Comparison of ENCODE assay signal across 1 cellular context in the genomic region with DNA sequence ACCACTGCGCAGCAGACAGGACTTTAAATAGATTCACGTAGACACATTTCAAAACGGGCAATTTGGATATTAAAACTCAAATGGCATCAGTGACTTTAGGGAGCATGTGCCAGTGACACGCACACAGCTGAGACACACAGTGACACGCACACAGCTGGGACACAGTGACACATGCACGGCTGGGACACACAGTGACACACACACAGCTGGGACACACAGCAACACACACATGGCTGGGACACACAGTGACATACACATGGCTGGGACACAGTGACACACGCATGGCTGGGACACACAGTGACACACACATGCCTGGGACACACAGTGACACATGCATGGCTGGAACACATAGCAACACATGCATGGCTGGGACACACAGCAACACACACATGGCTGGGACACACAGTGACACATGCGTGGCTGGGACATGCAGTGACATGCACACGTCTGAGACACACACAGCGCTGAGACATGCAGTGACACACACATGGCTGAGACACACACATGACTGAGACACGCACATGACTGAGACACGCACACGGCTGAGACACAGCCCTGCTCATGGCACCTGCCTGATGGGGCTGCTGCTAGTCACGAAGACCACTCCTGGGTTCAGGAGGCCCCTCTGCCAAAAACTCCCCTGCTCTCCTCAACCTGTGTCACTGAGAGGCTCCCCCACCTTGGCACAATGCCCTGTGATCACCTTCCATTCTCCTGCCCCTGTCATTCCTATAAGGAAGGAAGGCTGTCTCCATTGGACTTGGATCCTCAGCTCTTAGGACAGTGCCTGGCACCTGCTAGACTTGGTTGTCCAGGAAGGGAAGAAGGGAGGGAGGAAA.
TF ChIP-seq lines count a peak whose summit lies in the region.

No MANE protein-coding gene starts in this region.

TF ChIP-seq in HepG2, 621 proteins besides CTCF, POLR2A, EP300 and RAD21 (continued from another document):
- TF ChIP-seq, protein P1, sequence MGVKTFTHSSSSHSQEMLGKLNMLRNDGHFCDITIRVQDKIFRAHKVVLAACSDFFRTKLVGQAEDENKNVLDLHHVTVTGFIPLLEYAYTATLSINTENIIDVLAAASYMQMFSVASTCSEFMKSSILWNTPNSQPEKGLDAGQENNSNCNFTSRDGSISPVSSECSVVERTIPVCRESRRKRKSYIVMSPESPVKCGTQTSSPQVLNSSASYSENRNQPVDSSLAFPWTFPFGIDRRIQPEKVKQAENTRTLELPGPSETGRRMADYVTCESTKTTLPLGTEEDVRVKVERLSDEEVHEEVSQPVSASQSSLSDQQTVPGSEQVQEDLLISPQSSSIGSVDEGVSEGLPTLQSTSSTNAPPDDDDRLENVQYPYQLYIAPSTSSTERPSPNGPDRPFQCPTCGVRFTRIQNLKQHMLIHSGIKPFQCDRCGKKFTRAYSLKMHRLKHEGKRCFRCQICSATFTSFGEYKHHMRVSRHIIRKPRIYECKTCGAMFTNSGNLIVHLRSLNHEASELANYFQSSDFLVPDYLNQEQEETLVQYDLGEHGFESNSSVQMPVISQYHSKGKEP (CRISPR knock-in tag; IDR thresholded peaks at IDR 0.05): no peak
- no peak for TF ChIP-seq ZNF709 (CRISPR knock-in tag; IDR thresholded peaks at IDR 0.05)
- 0 out of 2 replicates have a peak, but pooled peaks have one; percentile 4 for TF ChIP-seq CREB1 (IDR thresholded peaks at IDR 0.05)
- no peak for TF ChIP-seq CREB1 (CRISPR knock-in tag; IDR thresholded peaks at IDR 0.05)
- TF ChIP-seq, protein P2, sequence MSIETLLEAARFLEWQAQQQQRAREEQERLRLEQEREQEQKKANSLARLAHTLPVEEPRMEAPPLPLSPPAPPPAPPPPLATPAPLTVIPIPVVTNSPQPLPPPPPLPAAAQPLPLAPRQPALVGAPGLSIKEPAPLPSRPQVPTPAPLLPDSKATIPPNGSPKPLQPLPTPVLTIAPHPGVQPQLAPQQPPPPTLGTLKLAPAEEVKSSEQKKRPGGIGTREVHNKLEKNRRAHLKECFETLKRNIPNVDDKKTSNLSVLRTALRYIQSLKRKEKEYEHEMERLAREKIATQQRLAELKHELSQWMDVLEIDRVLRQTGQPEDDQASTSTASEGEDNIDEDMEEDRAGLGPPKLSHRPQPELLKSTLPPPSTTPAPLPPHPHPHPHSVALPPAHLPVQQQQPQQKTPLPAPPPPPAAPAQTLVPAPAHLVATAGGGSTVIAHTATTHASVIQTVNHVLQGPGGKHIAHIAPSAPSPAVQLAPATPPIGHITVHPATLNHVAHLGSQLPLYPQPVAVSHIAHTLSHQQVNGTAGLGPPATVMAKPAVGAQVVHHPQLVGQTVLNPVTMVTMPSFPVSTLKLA (IDR thresholded peaks at IDR 0.05): peak; percentile 92
